In genomic region chrX:70553516-70553915, GRCh38 we compare ENCODE assay signal across 15 cellular contexts.
DNase-seq lines count a peak whose midpoint lies in the region; ATAC-seq and TF ChIP-seq lines count a peak whose summit lies in the region.
"Had no signal": no experiment of that assay in that cellular context is flagged by ENCODE, and none has a peak within 500 bp of the region (broad histone marks: within the 10 kb centered on the region; RNA-seq: fewer than 3 reads in every experiment).

No MANE protein-coding gene starts in this region.

- DNase-seq in body of pancreas: no peak
- no peak for DNase-seq in H4 (ENCODE audit: low spot score)
- no peak for DNase-seq in MG63
- no peak for DNase-seq in erythroblast (lab: John Stamatoyannopoulos, UW)
- DNase-seq in RPMI8226: no peak
- DNase-seq: activated CD8-positive, alpha-beta memory T cell treated with anti-CD3 and anti-CD28 coated beads, Interleukin-2, amount 50 U/mL, for 48 hours; colonic mucosa; NCI-H2029 treated with DMSO at 0.1 percent for 48 hours; SK-N-SH; substantia nigra had no signal

- intact Hi-C loops in body of pancreas (cut with DNase I): loop anchor here (10.0 kb wide), 1 partner anchor 99 kb away; no protein-coding TSS in a partner anchor

- no peaks in the 10 kb centered on the region for H3K27me3 ChIP-seq in body of pancreas
- H3K27me3 ChIP-seq in MG63: no peaks in the 10 kb centered on the region
- H3K27me3 ChIP-seq: colonic mucosa, neutrophil had no signal

- no peak for TF ChIP-seq CTCF in body of pancreas (IDR thresholded peaks at IDR 0.05)

- H3K4me3 ChIP-seq in body of pancreas (no peak overlapping the region), MG63 (no peak overlapping the region)
- H3K4me3 ChIP-seq: colonic mucosa, lung had no signal

- 43 to 60% methylated on average over 1 of the region's 1 CpG for WGBS in body of pancreas, 2 donors

- no peak for TF ChIP-seq POLR2A in body of pancreas (IDR thresholded peaks at IDR 0.05)
- no peak for TF ChIP-seq POLR2A in erythroblast (IDR thresholded peaks at IDR 0.05; ENCODE audit: low read length)

- H3K36me3 ChIP-seq in body of pancreas (replicated peaks in 1 of 2; ENCODE audit: insufficient read depth in 1 of 2, low read depth in 2 of 2) (no peaks in the 10 kb centered on the region), MG63 (no peaks in the 10 kb centered on the region)
- H3K36me3 ChIP-seq: colonic mucosa, neutrophil had no signal

- H3K27ac ChIP-seq in body of pancreas: peak overlapping the region; percentile 1 to 76 (median 54)
- H3K27ac ChIP-seq: colonic mucosa, neutrophil had no signal

- peak; percentile 76 for ATAC-seq in GM18499 (IDR thresholded peaks at IDR 0.05; ENCODE audit: insufficient read depth, unreplicated experiment)
- ATAC-seq in GM19395 (IDR thresholded peaks at IDR 0.05; ENCODE audit: unreplicated experiment): peak; percentile 81
- peak; percentile 70 for ATAC-seq in HG03159 (IDR thresholded peaks at IDR 0.05; ENCODE audit: unreplicated experiment)
- ATAC-seq in body of pancreas: peak; percentile 61

- peaks cover 27% of the 10 kb centered on the region for H3K4me1 ChIP-seq in body of pancreas
- H3K4me1 ChIP-seq: colonic mucosa had no signal

- no peaks in the 10 kb centered on the region for H3K9me3 ChIP-seq in body of pancreas
- H3K9me3 ChIP-seq in MG63: no peaks in the 10 kb centered on the region
- H3K9me3 ChIP-seq: colonic mucosa, neutrophil, SK-N-SH had no signal
